In genomic region chr1:1513675-1514074, GRCh38 we compare ENCODE assay signal across 1 cellular context.
TF ChIP-seq lines count a peak whose summit lies in the region.

No MANE protein-coding gene starts in this region.

TF ChIP-seq in HEK293, 187 proteins besides CTCF, POLR2A, EP300 and RAD21:
- TF ChIP-seq ZNF157 (tag by site-specific recombination; IDR thresholded peaks at IDR 0.05), result peak; percentile 70
